26 cellular contexts compared by ENCODE assay signal in the genomic region with DNA sequence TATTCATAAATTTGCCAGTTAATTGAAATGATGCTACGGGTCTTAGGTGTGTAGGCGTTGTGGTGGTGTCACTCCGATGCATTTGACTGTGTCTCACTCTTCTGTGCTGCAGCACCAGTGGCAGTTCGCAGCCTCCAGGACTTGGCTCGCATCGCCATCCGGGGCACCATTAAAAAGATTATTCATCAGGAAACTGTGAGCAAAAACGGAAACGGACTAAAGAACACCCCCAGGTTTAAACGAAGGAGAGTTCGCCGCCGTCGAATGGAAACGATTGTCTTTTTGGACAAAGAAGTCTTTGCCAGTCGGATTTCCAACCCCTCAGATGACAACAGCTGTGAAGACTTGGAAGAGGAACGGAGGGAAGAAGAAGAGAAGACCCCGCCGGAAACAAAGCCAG.
"Had no signal": no experiment of that assay in that cellular context is flagged by ENCODE, and none has a peak within 500 bp of the region (broad histone marks: within the 10 kb centered on the region; RNA-seq: fewer than 3 reads in every experiment).

No MANE protein-coding gene starts in this region.

- H3K4me1 ChIP-seq: body of pancreas, colonic mucosa, esophagus muscularis mucosa, foreskin keratinocyte had no signal

- ATAC-seq: activated CD4-positive, CD25-positive, alpha-beta regulatory T cell treated with anti-CD3 and anti-CD28 coated beads, Interleukin-2, amount 50 U/mL, for 24 hours; activated T-cell treated with anti-CD3 and anti-CD28 coated beads, Interleukin-2, amount 50 U/mL, for 4 hours; activated T-helper 17 cell treated with anti-CD3 and anti-CD28 coated beads, Interleukin-2, amount 50 U/mL, for 72 hours; body of pancreas; effector memory CD8-positive, alpha-beta T cell; foreskin keratinocyte; gastrocnemius medialis; T-helper 17 cell had no signal

- DNase-seq: activated B cell treated with CpG ODN at 0.5 μM for 24 hours; activated CD4-positive, alpha-beta memory T cell treated with anti-CD3 and anti-CD28 coated beads, Interleukin-2, amount 10 ng/mL, durations not matched to agents 7 days and 5 days; activated CD4-positive, alpha-beta T cell treated with anti-CD3 and anti-CD28 coated beads for 48 hours; activated effector memory CD4-positive, alpha-beta T cell treated with Interleukin-2 at 50 U/mL for 16 hours; activated gamma-delta T cell treated with Interleukin-2 at 50 U/mL for 16 hours; activated naive CD4-positive, alpha-beta T cell treated with anti-CD3 and anti-CD28 coated beads, Interleukin-2, amount 50 U/mL, for 16 hours; activated naive CD4-positive, alpha-beta T cell treated with Interleukin-2 at 50 U/mL for 16 hours; activated T-cell treated with anti-CD3 and anti-CD28 coated beads, Interleukin-2, amount 50 U/mL, for 4 hours; amniotic stem cell; body of pancreas; central memory CD4-positive, alpha-beta T cell; cerebellar nuclear complex; colonic mucosa; effector CD4-positive, alpha-beta T cell; effector memory CD8-positive, alpha-beta T cell; erythroblast; foreskin keratinocyte; gastrocnemius medialis; glutamatergic neuron; T-helper 1 cell; T-helper 17 cell; T1000; WERI-Rb-1 had no signal

- H3K27ac ChIP-seq: body of pancreas, colonic mucosa, esophagus muscularis mucosa, foreskin keratinocyte, gastrocnemius medialis, WERI-Rb-1 had no signal

- H3K27me3 ChIP-seq: body of pancreas, colonic mucosa, esophagus muscularis mucosa, foreskin keratinocyte, gastrocnemius medialis had no signal

- H3K4me3 ChIP-seq: body of pancreas, colonic mucosa, esophagus muscularis mucosa, gastrocnemius medialis had no signal

- H3K36me3 ChIP-seq: WERI-Rb-1 had no signal

- H3K9me3 ChIP-seq: body of pancreas, colonic mucosa, esophagus muscularis mucosa, gastrocnemius medialis had no signal
